Comparison of ENCODE assay signal across 25 cellular contexts in the genomic region with DNA sequence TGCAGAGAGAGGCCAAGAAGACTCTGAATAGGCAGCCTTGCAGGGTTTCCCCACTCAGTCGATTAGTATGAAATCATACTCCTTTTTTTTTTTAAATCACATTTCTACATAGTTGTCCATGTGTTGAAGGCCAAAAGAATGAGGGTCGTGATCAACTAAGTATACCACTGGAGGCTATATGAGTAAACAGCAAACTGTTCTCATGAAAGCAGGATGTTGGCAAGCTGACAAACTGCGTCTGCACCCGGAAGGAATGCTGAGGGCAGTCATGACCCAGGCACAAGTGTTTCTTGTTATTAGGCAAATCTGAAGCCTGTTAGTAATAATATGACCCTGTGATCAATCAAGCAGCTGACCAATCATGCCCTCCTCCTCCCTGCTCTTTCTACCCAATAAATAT.
DNase-seq lines count a peak whose midpoint lies in the region; ATAC-seq and TF ChIP-seq lines count a peak whose summit lies in the region.
"Had no signal": no experiment of that assay in that cellular context is flagged by ENCODE, and none has a peak within 500 bp of the region (broad histone marks: within the 10 kb centered on the region; RNA-seq: fewer than 3 reads in every experiment).

No MANE protein-coding gene starts in this region.

- TF ChIP-seq CTCF in AG10803 (conservative IDR thresholded peaks at IDR 0.05; ENCODE audit: low read length) (no peak), HFFc6 (IDR thresholded peaks at IDR 0.05) (no peak), foreskin keratinocyte (conservative IDR thresholded peaks at IDR 0.05) (no peak), GM10248 (IDR thresholded peaks at IDR 0.05; ENCODE audit: control extremely low read depth, extremely low read depth, low read depth, missing control alignments) (no peak), A673 (conservative IDR thresholded peaks at IDR 0.05; ENCODE audit: low read depth, low read length) (no peak)

- intact Hi-C loops in A673 (cut with micrococcal nuclease; ENCODE audit: unreplicated experiment): no loop called here

- H3K4me3 Mint-ChIP-seq in HFFc6: no peak overlapping the region
- no peak overlapping the region for H3K4me3 Mint-ChIP-seq in natural killer cell treated with Interleukin-12 subunit alpha and Interleukin-12 subunit beta and Interleukin-15 and Interleukin-18, amount 100 ng/mL, for 72 hours
- H3K4me3 Mint-ChIP-seq: activated naive CD8-positive, alpha-beta T cell treated with anti-CD3 and anti-CD28 coated beads, Interleukin-2, amount 10 ng/mL, durations not matched to agents 7 days and 5 days; activated T-helper 17 cell treated with anti-CD3 and anti-CD28 coated beads, Interleukin-2, amount 50 U/mL, for 72 hours had no signal

- H3K27ac ChIP-seq in foreskin keratinocyte (no peak overlapping the region), A673 (ENCODE audit: low read depth, low read length, poor library complexity, severe bottlenecking) (no peak overlapping the region)
- H3K27ac ChIP-seq: A549, BLaER1, lower lobe of right lung, tibial nerve had no signal

- no peak overlapping the region for H3K9ac ChIP-seq in adipocyte (ENCODE audit: low read length)
- H3K9ac ChIP-seq: BLaER1 had no signal

- no peaks in the 10 kb centered on the region for H3K27me3 Mint-ChIP-seq in HFFc6 (ENCODE audit: insufficient read depth)
- no peaks in the 10 kb centered on the region for H3K27me3 Mint-ChIP-seq in natural killer cell treated with Interleukin-12 subunit alpha and Interleukin-12 subunit beta and Interleukin-15 and Interleukin-18, amount 100 ng/mL, for 72 hours
- H3K27me3 Mint-ChIP-seq: activated naive CD8-positive, alpha-beta T cell treated with anti-CD3 and anti-CD28 coated beads, Interleukin-2, amount 10 ng/mL, durations not matched to agents 7 days and 5 days; activated T-helper 17 cell treated with anti-CD3 and anti-CD28 coated beads, Interleukin-2, amount 50 U/mL, for 72 hours; progenitor cell of endocrine pancreas had no signal

- no peaks in the 10 kb centered on the region for H3K36me3 ChIP-seq in adipocyte (ENCODE audit: control insufficient read depth, insufficient read depth, low read length, severe bottlenecking)
- no peaks in the 10 kb centered on the region for H3K36me3 ChIP-seq in A673 (ENCODE audit: insufficient read depth, low read length, poor library complexity, severe bottlenecking)
- H3K36me3 ChIP-seq: BLaER1, lower lobe of right lung, tibial nerve had no signal

- H3K36me3 Mint-ChIP-seq in HFFc6 (ENCODE audit: low read depth): no peaks in the 10 kb centered on the region
- H3K36me3 Mint-ChIP-seq in natural killer cell treated with Interleukin-12 subunit alpha and Interleukin-12 subunit beta and Interleukin-15 and Interleukin-18, amount 100 ng/mL, for 72 hours: no peaks in the 10 kb centered on the region
- H3K36me3 Mint-ChIP-seq: activated naive CD8-positive, alpha-beta T cell treated with anti-CD3 and anti-CD28 coated beads, Interleukin-2, amount 10 ng/mL, durations not matched to agents 7 days and 5 days had no signal

- DNase-seq in AG10803 (ENCODE audit: low read depth) (peak; percentile 8), HFFc6 (peak; percentile 50), adipocyte (ENCODE audit: low read depth) (peak; percentile 59), foreskin keratinocyte (peak; percentile 21 to 72), GM10248 (ENCODE audit: extremely low spot score) (no peak), A673 (ENCODE audit: low spot score) (no peak)
- DNase-seq in natural killer cell treated with Interleukin-12 subunit alpha and Interleukin-12 subunit beta and Interleukin-15 and Interleukin-18, amount 100 ng/mL, for 72 hours (ENCODE audit: low spot score): no peak
- DNase-seq: activated CD4-positive, alpha-beta T cell treated with anti-CD3 and anti-CD28 coated beads, Interleukin-2, amount 50 U/mL, for 48 hours; activated CD8-positive, alpha-beta memory T cell treated with anti-CD3 and anti-CD28 coated beads, Interleukin-2, amount 50 U/mL, for 48 hours; activated naive CD8-positive, alpha-beta T cell treated with anti-CD3 and anti-CD28 coated beads, Interleukin-2, amount 10 ng/mL, durations not matched to agents 7 days and 5 days; cerebellar nuclear complex; effector CD4-positive, alpha-beta T cell; erythroblast; lower lobe of right lung; NCI-H1092 treated with DMSO at 0.1 percent for 48 hours; NCI-H2029 treated with DMSO at 0.1 percent for 48 hours; NCI-H2227 treated with DMSO at 0.1 percent for 48 hours; SHP77 had no signal

- peak overlapping the region; percentile 44; the same call in 1 of the 2 replicates for H3K27ac Mint-ChIP-seq in HFFc6
- H3K27ac Mint-ChIP-seq in natural killer cell treated with Interleukin-12 subunit alpha and Interleukin-12 subunit beta and Interleukin-15 and Interleukin-18, amount 100 ng/mL, for 72 hours: no peak overlapping the region
- H3K27ac Mint-ChIP-seq: activated naive CD8-positive, alpha-beta T cell treated with anti-CD3 and anti-CD28 coated beads, Interleukin-2, amount 10 ng/mL, durations not matched to agents 7 days and 5 days; activated T-helper 17 cell treated with anti-CD3 and anti-CD28 coated beads, Interleukin-2, amount 50 U/mL, for 72 hours; progenitor cell of endocrine pancreas had no signal

- ATAC-seq in foreskin keratinocyte (peak; percentile 46), GM19324 (IDR thresholded peaks at IDR 0.05; ENCODE audit: low FRiP score, unreplicated experiment) (no peak)
- no peak for ATAC-seq in natural killer cell treated with Interleukin-12 subunit alpha and Interleukin-12 subunit beta and Interleukin-15 and Interleukin-18, amount 100 ng/mL, for 72 hours
- ATAC-seq: A549; activated T-helper 17 cell treated with anti-CD3 and anti-CD28 coated beads, Interleukin-2, amount 50 U/mL, for 72 hours; HCT116; lower lobe of right lung had no signal

- no peaks in the 10 kb centered on the region for H3K9me3 Mint-ChIP-seq in HFFc6
- no peaks in the 10 kb centered on the region for H3K9me3 Mint-ChIP-seq in natural killer cell treated with Interleukin-12 subunit alpha and Interleukin-12 subunit beta and Interleukin-15 and Interleukin-18, amount 100 ng/mL, for 72 hours
- H3K9me3 Mint-ChIP-seq: activated naive CD8-positive, alpha-beta T cell treated with anti-CD3 and anti-CD28 coated beads, Interleukin-2, amount 10 ng/mL, durations not matched to agents 7 days and 5 days had no signal

- H3K27me3 ChIP-seq in adipocyte (replicated peaks; ENCODE audit: control insufficient read depth, insufficient read depth, low read length) (no peaks in the 10 kb centered on the region), foreskin keratinocyte (no peaks in the 10 kb centered on the region), A673 (replicated peaks; ENCODE audit: insufficient read depth, low read depth, low read length, poor library complexity) (peaks cover 27% of the 10 kb centered on the region)
- H3K27me3 ChIP-seq: BLaER1, tibial nerve had no signal

- H3K4me1 ChIP-seq in adipocyte (ENCODE audit: control insufficient read depth, insufficient read depth, low read length) (no peaks in the 10 kb centered on the region), foreskin keratinocyte (no peaks in the 10 kb centered on the region), A673 (ENCODE audit: insufficient read depth, low read length, poor library complexity, severe bottlenecking) (no peaks in the 10 kb centered on the region)
- H3K4me1 ChIP-seq: A549, BLaER1, lower lobe of right lung, tibial nerve had no signal

- H3K9me3 ChIP-seq in adipocyte (ENCODE audit: control insufficient read depth, low read length) (no peaks in the 10 kb centered on the region), A673 (ENCODE audit: low read depth, low read length, poor library complexity, severe bottlenecking) (no peaks in the 10 kb centered on the region)
- H3K9me3 ChIP-seq: A549, BLaER1, lower lobe of right lung, tibial nerve had no signal

- H3K4me3 ChIP-seq in AG10803 (ENCODE audit: low read length) (no peak overlapping the region), adipocyte (ENCODE audit: low read length) (no peak overlapping the region), A673 (ENCODE audit: low read depth, low read length, poor library complexity, severe bottlenecking) (no peak overlapping the region)
- H3K4me3 ChIP-seq: A549, BLaER1, lower lobe of right lung, tibial nerve had no signal

- no TSS peak for BruUV-seq in A673 (replicated peaks; lab: Mats Ljungman, UMichigan)

- CTCF ChIA-PET in GM10248 (lab: Yijun Ruan, JAX): interaction anchor here (2.5 kb wide), 1 partner anchor 11 kb away, joined by 15 read pairs; no protein-coding TSS in a partner anchor
- CTCF ChIA-PET in A673 (lab: Charles Lee): interaction anchor here (0.6 kb wide), 1 partner anchor 9 kb away, joined by 12 read pairs; no protein-coding TSS in a partner anchor

- POLR2A ChIA-PET in GM10248 (lab: Yijun Ruan, JAX) (no interaction called here), A673 (lab: Charles Lee; ENCODE audit: low non-redundant PET) (no interaction called here)

- H3K4me1 Mint-ChIP-seq in HFFc6 (ENCODE audit: low read depth): peaks cover 39% of the 10 kb centered on the region
- H3K4me1 Mint-ChIP-seq in natural killer cell treated with Interleukin-12 subunit alpha and Interleukin-12 subunit beta and Interleukin-15 and Interleukin-18, amount 100 ng/mL, for 72 hours (ENCODE audit: low read depth in 2 of 2): no peaks in the 10 kb centered on the region
- H3K4me1 Mint-ChIP-seq: activated naive CD8-positive, alpha-beta T cell treated with anti-CD3 and anti-CD28 coated beads, Interleukin-2, amount 10 ng/mL, durations not matched to agents 7 days and 5 days; activated T-helper 17 cell treated with anti-CD3 and anti-CD28 coated beads, Interleukin-2, amount 50 U/mL, for 72 hours had no signal

Comparison
In these comparisons a context has a peak if more than half of its experiments do, and no peak if none do; other contexts are left out.
1. DNase-seq: peak in AG10803 (single experiment), HFFc6 (single experiment), adipocyte (single experiment) and foreskin keratinocyte (2 of 2); none in GM10248 (single experiment), A673 (single experiment) and natural killer cell treated with Interleukin-12 subunit alpha and Interleukin-12 subunit beta and Interleukin-15 and Interleukin-18, amount 100 ng/mL, for 72 hours (single experiment).